Comparison of ENCODE assay signal across 9 cellular contexts in genomic region chr4:2186133-2186864, GRCh38. TPM values are rescaled to one million over a fixed set of nuclear protein-coding genes. Genes with fewer than 3 reads are reported as not detected.
DNase-seq lines count a peak whose midpoint lies in the region; ATAC-seq, FAIRE-seq and TF ChIP-seq lines count a peak whose summit lies in the region.
"Had no signal": no experiment of that assay in that cellular context is flagged by ENCODE, and none has a peak within 500 bp of the region (broad histone marks: within the 10 kb centered on the region; RNA-seq: fewer than 3 reads in every experiment).

No MANE protein-coding gene starts in this region.

- H3K4me3 ChIP-seq in GM23338 (no peak overlapping the region), pancreas (no peak overlapping the region)

- no peaks in the 10 kb centered on the region for H3K9me2 ChIP-seq in GM23338 (ENCODE audit: insufficient read depth)

- no peaks in the 10 kb centered on the region for H3K27me3 ChIP-seq in GM23338 (ENCODE audit: insufficient read depth)
- no peaks in the 10 kb centered on the region for H3K27me3 ChIP-seq in pancreas

- DNase-seq in GM23338 (ENCODE audit: low spot score) (peak; percentile 91), NCI-H2196 treated with DMSO at 0.1 percent for 48 hours (lab: John Stamatoyannopoulos, UW; ENCODE audit: unreplicated experiment) (peak; percentile 5), chondrocyte (ENCODE audit: low spot score) (no peak), pancreas (peak in 4 of 6 donors; percentile 33 to 51 (median 35)), SKM-1 (lab: John Stamatoyannopoulos, UW; ENCODE audit: unreplicated experiment) (no peak)
- no peak for DNase-seq in activated T-cell treated with anti-CD3 and anti-CD28 coated beads, Interleukin-2, amount 50 U/mL, for 48 hours
- no peak for DNase-seq in stimulated activated CD4-positive, alpha-beta T cell treated with anti-CD3 and anti-CD28 coated beads, Interleukin-4, amount 100 ng/mL, for 4 hours

- no peaks in the 10 kb centered on the region for H3K4me1 Mint-ChIP-seq in GM23338
- H3K4me1 Mint-ChIP-seq in chondrocyte (ENCODE audit: low read depth): no peaks in the 10 kb centered on the region

- no peaks in the 10 kb centered on the region for H4K20me1 ChIP-seq in GM23338 (replicated peaks; ENCODE audit: insufficient read depth)

- no peak for FAIRE-seq in pancreas (lab: Jason Lieb, UNC)
- FAIRE-seq: H54 had no signal

- H3K4me2 ChIP-seq in GM23338: no peak overlapping the region

- H3K36me3 ChIP-seq in GM23338 (ENCODE audit: insufficient read depth): no peaks in the 10 kb centered on the region
- H3K36me3 ChIP-seq in pancreas: no peaks in the 10 kb centered on the region

- H3K27me3 Mint-ChIP-seq in GM23338 (ENCODE audit: insufficient read depth, low read depth, poor library complexity): peaks cover 7% of the 10 kb centered on the region
- no peaks in the 10 kb centered on the region for H3K27me3 Mint-ChIP-seq in chondrocyte (ENCODE audit: low read depth)

- no peak overlapping the region for H3K27ac Mint-ChIP-seq in GM23338
- no peak overlapping the region for H3K27ac Mint-ChIP-seq in chondrocyte (ENCODE audit: unreplicated experiment)

- H3F3A ChIP-seq in GM23338 (replicated peaks; ENCODE audit: low read depth): no peaks in the 10 kb centered on the region

- no peak overlapping the region for H2AFZ ChIP-seq in GM23338

- peak; percentile 83 to 91 for TF ChIP-seq CTCF in GM23338 (conservative IDR thresholded peaks at IDR 0.05; ENCODE audit: low read depth in 2 of 2)
- peak; percentile 56 for TF ChIP-seq CTCF in chondrocyte (IDR thresholded peaks at IDR 0.05)
- TF ChIP-seq CTCF in pancreas (IDR thresholded peaks at IDR 0.05): peak in 3 of 4 donors; percentile 16 to 37 (median 31)

- intact Hi-C loops in pancreas (cut with DNase I): loop anchor here (5.0 to 10.0 kb wide), 3 partner anchors 271 to 534 kb away; no protein-coding TSS in a partner anchor

- H3K79me2 ChIP-seq in GM23338 (replicated peaks; ENCODE audit: insufficient read depth): no peaks in the 10 kb centered on the region

- no peak overlapping the region for H3K4me3 Mint-ChIP-seq in GM23338
- H3K4me3 Mint-ChIP-seq in chondrocyte (ENCODE audit: unreplicated experiment): no peak overlapping the region

- H3K36me3 Mint-ChIP-seq in GM23338 (ENCODE audit: low read depth) (peaks cover 10% of the 10 kb centered on the region; the same call in 2 of the 3 replicates), chondrocyte (ENCODE audit: low read depth) (peaks cover 23% of the 10 kb centered on the region)

- no peak overlapping the region for H3K27ac ChIP-seq in GM23338 (ENCODE audit: low read depth)
- H3K27ac ChIP-seq in pancreas: no peak overlapping the region

- WGBS in pancreas, 2 donors: 25 to 26% methylated on average over 9 of the region's 9 CpGs

- ATAC-seq in GM23338: peak; percentile 100
- ATAC-seq in pancreas: peak; percentile 77 to 99 (median 94)
- ATAC-seq in HG03520 (IDR thresholded peaks at IDR 0.05; ENCODE audit: unreplicated experiment): no peak

- no peaks in the 10 kb centered on the region for H3K9me3 ChIP-seq in pancreas

- H3K4me1 ChIP-seq in GM23338 (ENCODE audit: insufficient read depth) (no peaks in the 10 kb centered on the region), pancreas (no peaks in the 10 kb centered on the region)

- H3K9me3 Mint-ChIP-seq in GM23338 (peaks cover 11% of the 10 kb centered on the region), chondrocyte (ENCODE audit: low read depth) (peaks cover 35% of the 10 kb centered on the region)

TF ChIP-seq in GM23338, 12 proteins besides CTCF, POLR2A, EP300 and RAD21 (continues in another document):
- TF ChIP-seq POLR2AphosphoS5 (IDR thresholded peaks at IDR 0.05; ENCODE audit: low read depth) (no peak), EZH2phosphoT487 (IDR thresholded peaks at IDR 0.05; ENCODE audit: unreplicated experiment) (no peak), ZNF331 (CRISPR knock-in tag; IDR thresholded peaks at IDR 0.05; ENCODE audit: low read depth) (no peak), EZH2 (IDR thresholded peaks at IDR 0.05; ENCODE audit: low read depth, unreplicated experiment) (no peak), CREB1 (CRISPR knock-in tag; IDR thresholded peaks at IDR 0.05; ENCODE audit: low read depth) (no peak), ZNF114 (CRISPR knock-in tag; IDR thresholded peaks at IDR 0.05) (no peak), STAT1 (IDR thresholded peaks at IDR 0.05; ENCODE audit: unreplicated experiment) (no peak), JUNB (IDR thresholded peaks at IDR 0.05; ENCODE audit: unreplicated experiment) (no peak)
- TF ChIP-seq, protein P1, sequence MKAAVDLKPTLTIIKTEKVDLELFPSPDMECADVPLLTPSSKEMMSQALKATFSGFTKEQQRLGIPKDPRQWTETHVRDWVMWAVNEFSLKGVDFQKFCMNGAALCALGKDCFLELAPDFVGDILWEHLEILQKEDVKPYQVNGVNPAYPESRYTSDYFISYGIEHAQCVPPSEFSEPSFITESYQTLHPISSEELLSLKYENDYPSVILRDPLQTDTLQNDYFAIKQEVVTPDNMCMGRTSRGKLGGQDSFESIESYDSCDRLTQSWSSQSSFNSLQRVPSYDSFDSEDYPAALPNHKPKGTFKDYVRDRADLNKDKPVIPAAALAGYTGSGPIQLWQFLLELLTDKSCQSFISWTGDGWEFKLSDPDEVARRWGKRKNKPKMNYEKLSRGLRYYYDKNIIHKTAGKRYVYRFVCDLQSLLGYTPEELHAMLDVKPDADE (IDR thresholded peaks at IDR 0.05): no peak
- TF ChIP-seq, protein P2, sequence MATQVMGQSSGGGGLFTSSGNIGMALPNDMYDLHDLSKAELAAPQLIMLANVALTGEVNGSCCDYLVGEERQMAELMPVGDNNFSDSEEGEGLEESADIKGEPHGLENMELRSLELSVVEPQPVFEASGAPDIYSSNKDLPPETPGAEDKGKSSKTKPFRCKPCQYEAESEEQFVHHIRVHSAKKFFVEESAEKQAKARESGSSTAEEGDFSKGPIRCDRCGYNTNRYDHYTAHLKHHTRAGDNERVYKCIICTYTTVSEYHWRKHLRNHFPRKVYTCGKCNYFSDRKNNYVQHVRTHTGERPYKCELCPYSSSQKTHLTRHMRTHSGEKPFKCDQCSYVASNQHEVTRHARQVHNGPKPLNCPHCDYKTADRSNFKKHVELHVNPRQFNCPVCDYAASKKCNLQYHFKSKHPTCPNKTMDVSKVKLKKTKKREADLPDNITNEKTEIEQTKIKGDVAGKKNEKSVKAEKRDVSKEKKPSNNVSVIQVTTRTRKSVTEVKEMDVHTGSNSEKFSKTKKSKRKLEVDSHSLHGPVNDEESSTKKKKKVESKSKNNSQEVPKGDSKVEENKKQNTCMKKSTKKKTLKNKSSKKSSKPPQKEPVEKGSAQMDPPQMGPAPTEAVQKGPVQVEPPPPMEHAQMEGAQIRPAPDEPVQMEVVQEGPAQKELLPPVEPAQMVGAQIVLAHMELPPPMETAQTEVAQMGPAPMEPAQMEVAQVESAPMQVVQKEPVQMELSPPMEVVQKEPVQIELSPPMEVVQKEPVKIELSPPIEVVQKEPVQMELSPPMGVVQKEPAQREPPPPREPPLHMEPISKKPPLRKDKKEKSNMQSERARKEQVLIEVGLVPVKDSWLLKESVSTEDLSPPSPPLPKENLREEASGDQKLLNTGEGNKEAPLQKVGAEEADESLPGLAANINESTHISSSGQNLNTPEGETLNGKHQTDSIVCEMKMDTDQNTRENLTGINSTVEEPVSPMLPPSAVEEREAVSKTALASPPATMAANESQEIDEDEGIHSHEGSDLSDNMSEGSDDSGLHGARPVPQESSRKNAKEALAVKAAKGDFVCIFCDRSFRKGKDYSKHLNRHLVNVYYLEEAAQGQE (IDR thresholded peaks at IDR 0.05; ENCODE audit: unreplicated experiment): no peak

RNA-seq across cellular contexts. Expression of gene HAUS3, which starts 55.6 kb away (rescaled TPM):
- total RNA-seq in GM23338 (2014; rRNA removed; shearing (Covaris generic)): 23.7 and 36.0 TPM in 2 replicates
- 16.3 and 21.4 TPM in 2 replicates for polyA plus RNA-seq in GM23338 (2016; fragmentation: Nextera tagmentation; extraction: Ambion mirVana)
- total RNA-seq in chondrocyte: 8.6 to 12.5 TPM (median 10.0 TPM) in 3 replicates
- total RNA-seq in pancreas: 1 to 10 TPM; 4.1 to 7.9 (median 5.7) TPM
- polyA plus RNA-seq in pancreas: 1 to 10 TPM; 8.5 to 9.6 TPM

RNA-seq across cellular contexts. Expression of gene POLN, which starts 55.6 kb away (rescaled TPM):
- total RNA-seq in GM23338 (2014; rRNA removed; shearing (Covaris generic)): 1.8 and 4.8 TPM in 2 replicates
- polyA plus RNA-seq in GM23338 (2016; fragmentation: Nextera tagmentation; extraction: Ambion mirVana): 1.8 and 4.0 TPM in 2 replicates
- 3.8 to 9.1 TPM (median 5.5 TPM) in 3 replicates for total RNA-seq in chondrocyte
- total RNA-seq in pancreas: 1 to 10 TPM in 5 of 6 donors, under 1 TPM in 1; 0.95 to 2.3 (median 1.9) TPM
- 1 to 10 TPM; 2.5 to 3.6 TPM for polyA plus RNA-seq in pancreas

Comparison
In these comparisons a context has a peak if more than half of its experiments do, and no peak if none do; other contexts are left out.
1. DNase-seq: peak in GM23338 (single experiment), NCI-H2196 treated with DMSO at 0.1 percent for 48 hours (single experiment) and pancreas (4 of 6); none in chondrocyte (single experiment), SKM-1 (single experiment), activated T-cell treated with anti-CD3 and anti-CD28 coated beads, Interleukin-2, amount 50 U/mL, for 48 hours (0 of 2) and stimulated activated CD4-positive, alpha-beta T cell treated with anti-CD3 and anti-CD28 coated beads, Interleukin-4, amount 100 ng/mL, for 4 hours (0 of 2).
2. CTCF ChIP-seq: peak in every context shown above with its lines; median percentile 87 in GM23338; 56 in chondrocyte; 31 in pancreas.